Comparison of ENCODE assay signal across 13 cellular contexts in the genomic region with DNA sequence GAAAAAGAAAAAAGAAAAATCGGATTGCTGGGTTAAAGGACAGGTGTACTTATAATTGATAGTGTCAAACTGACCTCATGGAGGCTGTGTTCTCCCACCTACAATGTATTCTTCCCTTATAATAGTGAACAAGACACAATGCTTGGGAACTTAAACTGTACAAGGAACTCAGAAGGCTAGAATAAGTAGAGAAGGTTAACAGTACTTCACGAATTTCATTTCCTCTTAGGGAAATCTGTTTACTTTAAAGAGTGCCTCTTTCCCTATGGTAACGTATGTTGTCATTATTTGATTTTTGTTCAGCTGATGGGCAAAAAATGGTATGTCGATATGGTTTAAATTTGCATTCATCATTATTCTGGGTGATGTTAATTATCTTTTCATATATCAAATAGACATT.
"Had no signal": no experiment of that assay in that cellular context is flagged by ENCODE, and none has a peak within 500 bp of the region (broad histone marks: within the 10 kb centered on the region; RNA-seq: fewer than 3 reads in every experiment).

No MANE protein-coding gene starts in this region.

- DNase-seq: activated CD4-positive, alpha-beta memory T cell treated with anti-CD3 and anti-CD28 coated beads, Interleukin-2, amount 10 ng/mL, durations not matched to agents 7 days and 5 days; activated CD4-positive, alpha-beta T cell treated with anti-CD3 and anti-CD28 coated beads for 36 hours; activated naive CD8-positive, alpha-beta T cell treated with anti-CD3 and anti-CD28 coated beads, Interleukin-2, amount 50 U/mL, for 24 hours; esophagus squamous epithelium; foreskin keratinocyte; head of caudate nucleus; mammary epithelial cell; sigmoid colon; stimulated activated naive CD8-positive, alpha-beta T cell treated with anti-CD3 and anti-CD28 coated beads, Interleukin-15, Interleukin-2, amounts not matched to agents 100 U/mL and 50 U/mL, for 24 hours had no signal

- H3K4me1 ChIP-seq: ascending aorta, esophagus squamous epithelium, foreskin keratinocyte had no signal

- H3K27me3 ChIP-seq: ascending aorta, esophagus squamous epithelium, foreskin keratinocyte, sigmoid colon, suprapubic skin had no signal

- H3K36me3 ChIP-seq: ascending aorta, esophagus squamous epithelium, sigmoid colon, suprapubic skin had no signal

- H3K4me3 ChIP-seq: ascending aorta, esophagus squamous epithelium, sigmoid colon, suprapubic skin had no signal

- H3K9me3 Mint-ChIP-seq: activated CD4-positive, alpha-beta memory T cell treated with anti-CD3 and anti-CD28 coated beads, Interleukin-2, amount 10 ng/mL, durations not matched to agents 7 days and 5 days; activated naive CD8-positive, alpha-beta T cell treated with anti-CD3 and anti-CD28 coated beads, Interleukin-2, amount 50 U/mL, for 24 hours had no signal

- H3K27ac ChIP-seq: ascending aorta, esophagus squamous epithelium, foreskin keratinocyte, sigmoid colon, suprapubic skin, VCaP had no signal

- H3K4me1 Mint-ChIP-seq: activated CD4-positive, alpha-beta T cell treated with anti-CD3 and anti-CD28 coated beads for 36 hours; activated naive CD8-positive, alpha-beta T cell treated with anti-CD3 and anti-CD28 coated beads, Interleukin-2, amount 50 U/mL, for 24 hours had no signal

- H3K9me3 ChIP-seq: ascending aorta, esophagus squamous epithelium, sigmoid colon, suprapubic skin had no signal

- ATAC-seq: activated CD4-positive, alpha-beta T cell treated with anti-CD3 and anti-CD28 coated beads for 36 hours; activated naive CD8-positive, alpha-beta T cell treated with anti-CD3 and anti-CD28 coated beads, Interleukin-2, amount 50 U/mL, for 24 hours; foreskin keratinocyte; stimulated activated naive CD8-positive, alpha-beta T cell treated with anti-CD3 and anti-CD28 coated beads, Interleukin-15, Interleukin-2, amounts not matched to agents 100 U/mL and 50 U/mL, for 24 hours had no signal

- H3K27ac Mint-ChIP-seq: activated CD4-positive, alpha-beta memory T cell treated with anti-CD3 and anti-CD28 coated beads, Interleukin-2, amount 10 ng/mL, durations not matched to agents 7 days and 5 days; activated CD4-positive, alpha-beta T cell treated with anti-CD3 and anti-CD28 coated beads for 36 hours; activated naive CD8-positive, alpha-beta T cell treated with anti-CD3 and anti-CD28 coated beads, Interleukin-2, amount 50 U/mL, for 24 hours had no signal

- H3K27me3 Mint-ChIP-seq: activated CD4-positive, alpha-beta T cell treated with anti-CD3 and anti-CD28 coated beads for 36 hours had no signal

- H3K4me3 Mint-ChIP-seq: activated CD4-positive, alpha-beta memory T cell treated with anti-CD3 and anti-CD28 coated beads, Interleukin-2, amount 10 ng/mL, durations not matched to agents 7 days and 5 days; activated CD4-positive, alpha-beta T cell treated with anti-CD3 and anti-CD28 coated beads for 36 hours; activated naive CD8-positive, alpha-beta T cell treated with anti-CD3 and anti-CD28 coated beads, Interleukin-2, amount 50 U/mL, for 24 hours had no signal

- FAIRE-seq: colon had no signal
